Comparison of ENCODE assay signal across 23 cellular contexts in genomic region chr19:53177986-53178385, GRCh38.
"Had no signal": no experiment of that assay in that cellular context is flagged by ENCODE, and none has a peak within 500 bp of the region (broad histone marks: within the 10 kb centered on the region; RNA-seq: fewer than 3 reads in every experiment).

No MANE protein-coding gene starts in this region.

- H2AFZ ChIP-seq: parathyroid adenoma had no signal

- H3K4me2 ChIP-seq: smooth muscle cell had no signal

- H3K9me3 ChIP-seq: suprapubic skin, upper lobe of right lung, vagina had no signal

- ATAC-seq: left ventricle myocardium superior; natural killer cell treated with Interleukin-12 subunit alpha and Interleukin-12 subunit beta and Interleukin-15 and Interleukin-18, amount 100 ng/mL, for 72 hours; sciatic nerve; stimulated activated naive CD8-positive, alpha-beta T cell treated with anti-CD3 and anti-CD28 coated beads, Interleukin-15, amount 100 ng/mL, for 72 hours; upper lobe of right lung had no signal

- H3K4me1 ChIP-seq: parathyroid adenoma, suprapubic skin, transverse colon, upper lobe of right lung, vagina had no signal

- H3K4me3 ChIP-seq: dorsolateral prefrontal cortex, lung, smooth muscle cell, suprapubic skin, transverse colon, upper lobe of right lung, vagina had no signal

- H3K9ac ChIP-seq: parathyroid adenoma had no signal

- H3K27ac ChIP-seq: dorsolateral prefrontal cortex, neutrophil, parathyroid adenoma, suprapubic skin, transverse colon, upper lobe of right lung, vagina had no signal

- H3K79me2 ChIP-seq: parathyroid adenoma had no signal

- FAIRE-seq: frontal cortex, keratinocyte had no signal

- H3K27me3 ChIP-seq: dorsolateral prefrontal cortex, neutrophil, suprapubic skin, transverse colon, upper lobe of right lung, vagina had no signal

- H3K36me3 ChIP-seq: neutrophil had no signal

- DNase-seq: dorsolateral prefrontal cortex; effector CD4-positive, alpha-beta T cell; hypothalamus; left ventricle myocardium superior; naive B cell; stimulated activated CD4-positive, alpha-beta T cell treated with anti-CD3 and anti-CD28 coated beads, Interleukin-12 subunit alpha, Interleukin-12 subunit beta, amount 100 ng/mL, for 4 hours; stimulated activated CD4-positive, alpha-beta T cell treated with anti-CD3 and anti-CD28 coated beads, Interleukin-1b, Interleukin-23, amount 100 ng/mL, for 48 hours; stimulated activated CD4-positive, alpha-beta T cell treated with anti-CD3 and anti-CD28 coated beads, Interleukin-4, amount 100 ng/mL, for 1 hour; stimulated activated CD8-positive, alpha-beta memory T cell treated with anti-CD3 and anti-CD28 coated beads, Interleukin-4, amount 100 ng/mL, for 48 hours; stimulated activated naive CD4-positive, alpha-beta T cell; stimulated activated naive CD8-positive, alpha-beta T cell treated with anti-CD3 and anti-CD28 coated beads, Interleukin-15, amount 100 ng/mL, for 72 hours; transverse colon; upper lobe of right lung had no signal
